ENCODE assay signal across 5 cellular contexts in genomic region chr12:25415004-25415403, GRCh38.
"Had no signal": no experiment of that assay in that cellular context is flagged by ENCODE, and none has a peak within 500 bp of the region (broad histone marks: within the 10 kb centered on the region; RNA-seq: fewer than 3 reads in every experiment).

No MANE protein-coding gene starts in this region.

- H3K36me3 Mint-ChIP-seq: IgD-negative memory B cell had no signal

- DNase-seq: IMR-90 had no signal

- ATAC-seq: HepG2, K562 had no signal

- H3K4me3 Mint-ChIP-seq: IgD-negative memory B cell had no signal

- H3K27ac ChIP-seq: HL-60 had no signal

- H3K4me3 ChIP-seq: K562 had no signal
